8 cellular contexts compared by ENCODE assay signal in the genomic region with DNA sequence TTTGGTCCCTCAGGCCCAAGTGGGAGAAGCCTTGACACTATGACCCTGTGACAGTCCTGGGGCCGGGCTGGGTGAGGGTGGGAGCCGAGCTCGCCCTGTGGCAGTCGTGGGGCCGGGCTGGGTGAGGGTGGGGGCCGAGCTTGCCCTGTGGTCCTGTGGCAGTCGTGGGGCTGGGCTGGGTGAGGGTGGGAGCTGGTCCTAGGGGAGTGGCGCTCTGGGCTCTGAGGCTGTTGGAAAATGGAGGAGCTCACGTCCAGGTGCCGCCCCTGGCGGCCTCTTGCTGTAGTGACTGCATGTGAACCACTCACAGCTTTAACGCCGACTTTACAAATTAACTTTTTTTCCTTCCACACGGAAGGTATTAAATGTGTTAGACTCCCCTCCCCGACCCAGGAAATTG.
DNase-seq lines count a peak whose midpoint lies in the region; ATAC-seq and TF ChIP-seq lines count a peak whose summit lies in the region.

No MANE protein-coding gene starts in this region.

- H3K27me3 ChIP-seq in MG63 (peaks cover 4% of the 10 kb centered on the region; the same call in 1 of the 2 replicates), upper lobe of right lung (peaks cover 4% of the 10 kb centered on the region)

- H3K27me3 Mint-ChIP-seq in brain: no peaks in the 10 kb centered on the region
- peaks cover 22% of the 10 kb centered on the region for H3K27me3 Mint-ChIP-seq in memory B cell

- H3K4me1 Mint-ChIP-seq in brain (peaks cover 20% of the 10 kb centered on the region), memory B cell (peaks cover 2% of the 10 kb centered on the region)

- H3K27ac ChIP-seq in upper lobe of right lung: no peak overlapping the region

- H3K4me3 Mint-ChIP-seq in brain (no peak overlapping the region), memory B cell (no peak overlapping the region)

- no peak overlapping the region for H3K4me3 ChIP-seq in MG63
- H3K4me3 ChIP-seq in upper lobe of right lung: no peak overlapping the region

- ATAC-seq in memory B cell (ENCODE audit: low read depth) (peak; percentile 66), upper lobe of right lung (peak; percentile 71), GM19463 (IDR thresholded peaks at IDR 0.05; ENCODE audit: unreplicated experiment) (no peak)

- DNase-seq in SIG-M5 treated with dmso at 0.1 percent for 504 hours (lab: John Stamatoyannopoulos, UW; ENCODE audit: unreplicated experiment): peak; percentile 6
- DNase-seq in SIG-M5 (lab: John Stamatoyannopoulos, UW): no peak
- DNase-seq in MG63: peak; percentile 36
- no peak for DNase-seq in memory B cell (ENCODE audit: low spot score in 2 of 2)
- DNase-seq in upper lobe of right lung: no peak
- DNase-seq in NCI-H2171 treated with DMSO at 0.1 percent for 48 hours (lab: John Stamatoyannopoulos, UW): no peak

- H3K9me3 Mint-ChIP-seq in brain (no peaks in the 10 kb centered on the region), memory B cell (no peaks in the 10 kb centered on the region)

- H3K27ac Mint-ChIP-seq in brain: peak overlapping the region in 1 of 5 experiments; percentile 61
- H3K27ac Mint-ChIP-seq in memory B cell: no peak overlapping the region

- H3K36me3 Mint-ChIP-seq in brain: no peaks in the 10 kb centered on the region
- no peaks in the 10 kb centered on the region for H3K36me3 Mint-ChIP-seq in memory B cell

- TF ChIP-seq CTCF in brain (conservative IDR thresholded peaks at IDR 0.05): peak; percentile 27 to 71
- peak; percentile 46 for TF ChIP-seq CTCF in upper lobe of right lung (IDR thresholded peaks at IDR 0.05)

- no peaks in the 10 kb centered on the region for H3K36me3 ChIP-seq in MG63
- no peaks in the 10 kb centered on the region for H3K36me3 ChIP-seq in upper lobe of right lung

- intact Hi-C loops in upper lobe of right lung (cut with DNase I): no loop called here

- H3K9me3 ChIP-seq in MG63 (no peaks in the 10 kb centered on the region), upper lobe of right lung (no peaks in the 10 kb centered on the region)

- H3K4me1 ChIP-seq in upper lobe of right lung: no peaks in the 10 kb centered on the region

Comparison
In these comparisons a context has a peak if more than half of its experiments do, and no peak if none do; other contexts are left out.
1. DNase-seq: peak in SIG-M5 treated with dmso at 0.1 percent for 504 hours (single experiment) and MG63 (single experiment); none in SIG-M5 (single experiment), memory B cell (0 of 2), upper lobe of right lung (single experiment) and NCI-H2171 treated with DMSO at 0.1 percent for 48 hours (single experiment).